8 cellular contexts compared by ENCODE assay signal in the genomic region with DNA sequence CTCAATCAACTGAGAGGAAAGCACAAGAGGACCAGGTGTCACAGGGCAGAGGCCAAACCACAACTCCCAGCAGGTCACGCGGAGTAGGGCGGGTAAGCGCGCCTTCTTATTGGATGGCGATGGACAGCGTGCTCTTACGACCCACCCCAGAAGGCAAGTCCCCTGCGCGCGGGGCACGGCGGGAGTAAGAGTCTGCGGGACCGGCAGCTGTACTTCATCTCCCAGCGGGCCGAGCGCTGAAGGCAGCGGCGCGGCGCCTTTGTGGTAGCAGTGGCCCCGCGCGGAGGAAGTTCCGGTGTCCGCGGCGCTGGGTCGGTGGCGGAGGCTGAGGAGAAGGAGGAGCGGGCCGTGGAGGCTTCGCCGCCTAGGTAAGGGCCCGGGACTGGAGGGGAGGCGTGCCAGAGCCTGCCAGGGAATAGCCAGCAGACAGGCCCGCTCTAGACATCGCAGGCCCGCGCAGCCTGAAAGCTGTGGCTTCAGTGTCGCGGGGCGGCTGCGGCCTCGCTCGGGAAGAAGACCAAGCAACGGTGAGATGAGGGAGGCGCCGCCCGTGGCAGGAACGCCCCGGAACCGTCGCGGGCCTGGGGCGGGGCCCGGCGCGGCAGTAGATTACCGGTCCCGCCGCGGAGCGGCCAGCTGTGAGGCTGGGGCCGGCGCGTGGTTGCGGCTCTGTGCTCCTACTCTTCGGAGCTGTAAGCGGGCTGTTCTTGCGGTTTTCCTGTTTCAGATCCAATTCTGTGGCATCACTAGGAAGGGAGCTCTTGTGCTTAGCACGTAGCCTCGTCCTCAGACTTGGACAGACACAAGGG. TPM values are rescaled to one million over a fixed set of nuclear protein-coding genes. Genes with fewer than 3 reads are reported as not detected.
DNase-seq lines count a peak whose midpoint lies in the region; TF ChIP-seq lines count a peak whose summit lies in the region.

A gene with protein sequence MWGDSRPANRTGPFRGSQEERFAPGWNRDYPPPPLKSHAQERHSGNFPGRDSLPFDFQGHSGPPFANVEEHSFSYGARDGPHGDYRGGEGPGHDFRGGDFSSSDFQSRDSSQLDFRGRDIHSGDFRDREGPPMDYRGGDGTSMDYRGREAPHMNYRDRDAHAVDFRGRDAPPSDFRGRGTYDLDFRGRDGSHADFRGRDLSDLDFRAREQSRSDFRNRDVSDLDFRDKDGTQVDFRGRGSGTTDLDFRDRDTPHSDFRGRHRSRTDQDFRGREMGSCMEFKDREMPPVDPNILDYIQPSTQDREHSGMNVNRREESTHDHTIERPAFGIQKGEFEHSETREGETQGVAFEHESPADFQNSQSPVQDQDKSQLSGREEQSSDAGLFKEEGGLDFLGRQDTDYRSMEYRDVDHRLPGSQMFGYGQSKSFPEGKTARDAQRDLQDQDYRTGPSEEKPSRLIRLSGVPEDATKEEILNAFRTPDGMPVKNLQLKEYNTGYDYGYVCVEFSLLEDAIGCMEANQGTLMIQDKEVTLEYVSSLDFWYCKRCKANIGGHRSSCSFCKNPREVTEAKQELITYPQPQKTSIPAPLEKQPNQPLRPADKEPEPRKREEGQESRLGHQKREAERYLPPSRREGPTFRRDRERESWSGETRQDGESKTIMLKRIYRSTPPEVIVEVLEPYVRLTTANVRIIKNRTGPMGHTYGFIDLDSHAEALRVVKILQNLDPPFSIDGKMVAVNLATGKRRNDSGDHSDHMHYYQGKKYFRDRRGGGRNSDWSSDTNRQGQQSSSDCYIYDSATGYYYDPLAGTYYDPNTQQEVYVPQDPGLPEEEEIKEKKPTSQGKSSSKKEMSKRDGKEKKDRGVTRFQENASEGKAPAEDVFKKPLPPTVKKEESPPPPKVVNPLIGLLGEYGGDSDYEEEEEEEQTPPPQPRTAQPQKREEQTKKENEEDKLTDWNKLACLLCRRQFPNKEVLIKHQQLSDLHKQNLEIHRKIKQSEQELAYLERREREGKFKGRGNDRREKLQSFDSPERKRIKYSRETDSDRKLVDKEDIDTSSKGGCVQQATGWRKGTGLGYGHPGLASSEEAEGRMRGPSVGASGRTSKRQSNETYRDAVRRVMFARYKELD (plus strand): TSS at position 293 of the 809 bp plus-strand sequence. CDS start 22,492 bp downstream, outside the sequence.

- CTCF ChIA-PET in activated CD8-positive, alpha-beta memory T cell treated with anti-CD3 and anti-CD28 coated beads for 36 hours (lab: Charles Lee) = interaction anchor here (2.1 kb wide), 1 partner anchor 10 kb away, joined by 9 read pairs; a partner anchor contains a TSS

- H3K9me3 ChIP-seq in effector memory CD4-positive, alpha-beta T cell (ENCODE audit: control insufficient read depth, low read length) = no peaks in the 10 kb centered on the region

- H3K27ac ChIP-seq in effector memory CD4-positive, alpha-beta T cell (ENCODE audit: insufficient read depth, low read length, poor library complexity, severe bottlenecking) = peak within 1 kb of the TSS; percentile 93

- DNase-seq in CMK (ENCODE audit: low read depth) (peak; percentile 92), GM20000 (ENCODE audit: low spot score) (peak; percentile 96), HT-29 (ENCODE audit: low spot score) (peak; percentile 92), NOMO-1 (lab: John Stamatoyannopoulos, UW; ENCODE audit: unreplicated experiment in 2 of 2) (peak; percentile 99), lung microvascular endothelial cell (ENCODE audit: low read depth in 2 of 2) (peak; percentile 98 to 99)
- DNase-seq in effector memory CD4-positive, alpha-beta T cell = peak; percentile 86 to 90 (median 90)
- peak; percentile 88 to 95 (median 90) for DNase-seq in stimulated activated CD4-positive, alpha-beta T cell treated with anti-CD3 and anti-CD28 coated beads, TNF-alpha, amount 100 ng/mL, for 48 hours (ENCODE audit: low read depth in 3 of 3)

- TF ChIP-seq CTCF in GM20000 (IDR thresholded peaks at IDR 0.05; ENCODE audit: extremely low read depth, missing control alignments) = no peak

- peaks cover 10% of the 10 kb centered on the region for H3K4me1 ChIP-seq in effector memory CD4-positive, alpha-beta T cell (ENCODE audit: control insufficient read depth, insufficient read depth, low read length, poor library complexity, severe bottlenecking)

- no peaks in the 10 kb centered on the region for H3K27me3 ChIP-seq in effector memory CD4-positive, alpha-beta T cell (replicated peaks; ENCODE audit: control insufficient read depth, insufficient read depth, low read length, poor library complexity, severe bottlenecking)

- H3K36me3 ChIP-seq in effector memory CD4-positive, alpha-beta T cell (ENCODE audit: control insufficient read depth, insufficient read depth, low read length) = no peaks in the 10 kb centered on the region

- POLR2A ChIA-PET in activated CD8-positive, alpha-beta memory T cell treated with anti-CD3 and anti-CD28 coated beads for 36 hours (lab: Charles Lee) = interaction anchor here (0.6 to 1.8 kb wide), 6 partner anchors 11 to 410 kb away, joined by 3 to 20 read pairs (median 8); a partner anchor contains a TSS

- H3K4me3 ChIP-seq in effector memory CD4-positive, alpha-beta T cell (ENCODE audit: insufficient read depth, low read depth, low read length, poor library complexity, severe bottlenecking) = peak within 1 kb of the TSS; percentile 73

RNA-seq across cellular contexts. Expression of the gene that starts here (rescaled TPM):
- total RNA-seq in HT-29 (2014; rRNA removed; shearing (Covaris generic)) = 17.4 and 23.7 TPM in 2 replicates
- total RNA-seq in activated CD8-positive, alpha-beta memory T cell treated with anti-CD3 and anti-CD28 coated beads for 36 hours = 10 to 100 TPM; 68.1 to 68.4 TPM
- 19.2 and 36.7 TPM in 2 replicates for total RNA-seq in lung microvascular endothelial cell

Comparison
In these comparisons a context has a peak if more than half of its experiments do, and no peak if none do; other contexts are left out.
1. Peak in every context shown above with its lines: DNase-seq, H3K4me3 ChIP-seq and H3K27ac ChIP-seq.